Comparison of ENCODE assay signal across 14 cellular contexts in genomic region chr14:85516239-85517112, GRCh38. TPM values are rescaled to one million over a fixed set of nuclear protein-coding genes. Genes with fewer than 3 reads are reported as not detected.
DNase-seq lines count a peak whose midpoint lies in the region; ATAC-seq, FAIRE-seq and TF ChIP-seq lines count a peak whose summit lies in the region.
"Had no signal": no experiment of that assay in that cellular context is flagged by ENCODE, and none has a peak within 500 bp of the region (broad histone marks: within the 10 kb centered on the region; RNA-seq: fewer than 3 reads in every experiment).

No MANE protein-coding gene starts in this region.

- peaks cover 0 to 11% of the 10 kb centered on the region in 2 experiments; a peak in 2 of 4 replicates for H3K4me1 ChIP-seq in SK-N-SH (ENCODE audit: control insufficient read depth in 1 of 2, insufficient read depth in 2 of 2, low read depth in 1 of 2, low read length in 1 of 2)
- H3K4me1 ChIP-seq in small intestine (ENCODE audit: control insufficient read depth in 2 of 2, insufficient read depth in 1 of 2, low read depth in 1 of 2, low read length in 1 of 2), result no peaks in the 10 kb centered on the region

- H4K20me1 ChIP-seq in SK-N-SH (ENCODE audit: insufficient read depth), result no peaks in the 10 kb centered on the region

- no peak for FAIRE-seq in small intestine (lab: Jason Lieb, UNC)
- FAIRE-seq: kidney had no signal

- no peak for ATAC-seq in HG03135 (IDR thresholded peaks at IDR 0.05; ENCODE audit: unreplicated experiment)
- no peak for ATAC-seq in HG03108 (IDR thresholded peaks at IDR 0.05; ENCODE audit: unreplicated experiment)
- no peak for ATAC-seq in HG03025 (IDR thresholded peaks at IDR 0.05; ENCODE audit: low FRiP score, unreplicated experiment)
- ATAC-seq: esophagus mucosa had no signal

- no peaks in the 10 kb centered on the region for H3K36me3 ChIP-seq in SK-N-SH (replicated peaks in 1 of 2; ENCODE audit: control insufficient read depth in 1 of 2, insufficient read depth in 2 of 2, low read length in 1 of 2)
- H3K36me3 ChIP-seq in small intestine (ENCODE audit: control insufficient read depth in 2 of 2, insufficient read depth in 2 of 2, low read length in 2 of 2), result no peaks in the 10 kb centered on the region

- peak; percentile 42 to 92; a peak in 2 of 4 replicates for TF ChIP-seq EP300 in SK-N-SH (IDR thresholded peaks at IDR 0.05; ENCODE audit: borderline replicate concordance in 1 of 2, low read depth in 1 of 2, low read length in 1 of 2)

- TF ChIP-seq CTCF in SK-N-SH (IDR thresholded peaks at IDR 0.05), result no peak

- H3K27ac ChIP-seq in SK-N-SH (ENCODE audit: low read depth in 2 of 2, low read length in 1 of 2) (peak overlapping the region; percentile 70 to 93), small intestine (ENCODE audit: low read depth in 1 of 2, low read length in 1 of 2) (no peak overlapping the region)

- H3K4me3 ChIP-seq in SK-N-SH (ENCODE audit: low read depth in 2 of 2, low read length in 1 of 2), result peak overlapping the region; percentile 24 to 56; a peak in 3 of 4 replicates
- no peak overlapping the region for H3K4me3 ChIP-seq in small intestine (ENCODE audit: low read depth in 1 of 2, low read length in 2 of 2)

- no peaks in the 10 kb centered on the region for H3K27me3 ChIP-seq in SK-N-SH (ENCODE audit: insufficient read depth)
- H3K27me3 ChIP-seq in small intestine (ENCODE audit: control insufficient read depth in 2 of 2, insufficient read depth in 2 of 2, low read length in 2 of 2), result no peaks in the 10 kb centered on the region

- DNase-seq in A172 (ENCODE audit: low spot score), result peak; percentile 64
- peak; percentile 87 for DNase-seq in HS-5 (ENCODE audit: low read depth)
- no peak for DNase-seq in SK-N-SH
- DNase-seq in fibroblast of the conjunctiva (ENCODE audit: low read depth), result peak; percentile 92
- DNase-seq in small intestine, result no peak
- DNase-seq: 8988T; activated T-cell treated with anti-CD3 and anti-CD28 coated beads, Interleukin-2, amount 50 U/mL, for 48 hours; kidney; NCI-H2029 treated with DMSO at 0.1 percent for 48 hours had no signal

- H3K9me3 ChIP-seq in SK-N-SH, result no peaks in the 10 kb centered on the region
- H3K9me3 ChIP-seq in small intestine (ENCODE audit: control insufficient read depth, low read depth), result peaks cover 2% of the 10 kb centered on the region

- no peaks in the 10 kb centered on the region for H3K9me2 ChIP-seq in SK-N-SH

- CTCF ChIA-PET in SK-N-SH (lab: Yijun Ruan, JAX), result no interaction called here

- H3F3A ChIP-seq in SK-N-SH (replicated peaks; ENCODE audit: insufficient read depth), result peaks cover 25% of the 10 kb centered on the region

- H3K9ac ChIP-seq in SK-N-SH, result peak overlapping the region; percentile 59; the same call in 1 of the 2 replicates

- peak overlapping the region; percentile 60 for H2AFZ ChIP-seq in SK-N-SH (ENCODE audit: low read depth)

- H3K4me2 ChIP-seq in SK-N-SH, result peak overlapping the region; percentile 75

- no peak for TF ChIP-seq RAD21 in SK-N-SH (IDR thresholded peaks at IDR 0.05; ENCODE audit: low read length)

- WGBS in SK-N-SH (ENCODE audit: low lambda C conversion rate), result 4% methylated on average over 5 of the region's 5 CpGs
- 67 to 83% (median 76%) methylated on average over 5 of the region's 5 CpGs for WGBS in small intestine, 3 donors

- POLR2A ChIA-PET in SK-N-SH (lab: Yijun Ruan, JAX), result no interaction called here

- peaks cover 16% of the 10 kb centered on the region; the same call in 1 of the 2 replicates for H3K79me2 ChIP-seq in SK-N-SH (ENCODE audit: insufficient read depth)

TF ChIP-seq in SK-N-SH, 30 proteins besides CTCF, POLR2A, EP300 and RAD21:
- peak; percentile 94 for TF ChIP-seq FOXM1 (IDR thresholded peaks at IDR 0.05; ENCODE audit: low read depth)
- TF ChIP-seq NFIC (IDR thresholded peaks at IDR 0.05; ENCODE audit: borderline replicate concordance), result peak; percentile 64
- TF ChIP-seq MEF2A (IDR thresholded peaks at IDR 0.05; ENCODE audit: borderline replicate concordance, low read depth), result 0 out of 2 replicates have a peak, but pooled peaks have one; percentile 17
- no peak for TF ChIP-seq NRF1 (IDR thresholded peaks at IDR 0.05; ENCODE audit: low read depth, low read length)
- TF ChIP-seq TAF1 (IDR thresholded peaks at IDR 0.05; ENCODE audit: borderline replicate concordance, low read depth, low read length), result peak; percentile 43; the same call in 1 of the 2 replicates
- TF ChIP-seq JUND (IDR thresholded peaks at IDR 0.05), result peak; percentile 96
- TF ChIP-seq MXI1 (IDR thresholded peaks at IDR 0.05; ENCODE audit: low read depth, low read length), result no peak
- TF ChIP-seq FOSL2 (IDR thresholded peaks at IDR 0.05; ENCODE audit: borderline replicate concordance, low read depth), result peak; percentile 85
- TF ChIP-seq TCF12 (IDR thresholded peaks at IDR 0.05), result peak; percentile 98
- TF ChIP-seq YY1 (IDR thresholded peaks at IDR 0.05; ENCODE audit: low read depth), result peak; percentile 25; the same call in 1 of the 2 replicates
- 0 out of 2 replicates have a peak, but pooled peaks have one; percentile 16 for TF ChIP-seq ELF1 (IDR thresholded peaks at IDR 0.05)
- TF ChIP-seq TEAD4 (IDR thresholded peaks at IDR 0.05; ENCODE audit: borderline replicate concordance, insufficient read depth), result peak; percentile 65
- TF ChIP-seq PBX3 (IDR thresholded peaks at IDR 0.05), result peak; percentile 79
- peak; percentile 67 for TF ChIP-seq POLR2AphosphoS5 (IDR thresholded peaks at IDR 0.05; ENCODE audit: low read depth, low read length)
- no peak for TF ChIP-seq GABPA (IDR thresholded peaks at IDR 0.05; ENCODE audit: low read depth)
- peak; percentile 20; the same call in 1 of the 2 replicates for TF ChIP-seq ZBTB33 (IDR thresholded peaks at IDR 0.05; ENCODE audit: borderline replicate concordance, low read depth)

RNA-seq across cellular contexts. Expression of gene FLRT2, which starts 13.5 kb away (rescaled TPM):
- 3.6 and 11.5 TPM in 2 replicates for total RNA-seq in A172 (2014; rRNA removed; shearing (Covaris generic))
- 10.8 and 14.1 TPM in 2 replicates for polyA plus RNA-seq in SK-N-SH (2012; rRNA removed)
- polyA plus RNA-seq in SK-N-SH (2012; cell fraction: cytosol; rRNA removed), result 5.9 and 7.3 TPM in 2 replicates
- polyA plus RNA-seq in SK-N-SH (2012; cell fraction: nucleus; rRNA removed), result 23.0 and 43.1 TPM in 2 replicates
- 1 to 10 TPM in 1 of 3 donors, under 1 TPM in 1, not detected in 1; under 0.01 to 2.7 TPM for polyA plus RNA-seq in small intestine
- total RNA-seq: G401 had no signal

Comparison
In these comparisons a context has a peak if more than half of its experiments do, and no peak if none do; other contexts are left out.
1. DNase-seq: peak in A172 (single experiment), HS-5 (single experiment) and fibroblast of the conjunctiva (single experiment); none in SK-N-SH (single experiment) and small intestine (single experiment).
2. H3K27ac ChIP-seq: peak in SK-N-SH (2 of 2); none in small intestine (0 of 2).
3. H3K4me3 ChIP-seq: peak in SK-N-SH (2 of 2); none in small intestine (0 of 2).